ENCODE assay signal across 24 cellular contexts in genomic region chr4:102091656-102092055, GRCh38.
A peak's percentile ranks its signal among the peaks of the same experiment; 100 is the strongest.
DNase-seq lines count a peak whose midpoint lies in the region; ATAC-seq lines count a peak whose summit lies in the region.
"Had no signal": no experiment of that assay in that cellular context is flagged by ENCODE, and none has a peak within 500 bp of the region (broad histone marks: within the 10 kb centered on the region; RNA-seq: fewer than 3 reads in every experiment).

No MANE protein-coding gene starts in this region.

- no peak for ATAC-seq in GM19397 (IDR thresholded peaks at IDR 0.05; ENCODE audit: unreplicated experiment)
- ATAC-seq: A549; CD8-positive, alpha-beta T cell had no signal

- in situ Hi-C loops in G401 (cut with HindIII; ENCODE audit: low sequenced_read_pairs), result no loop called here

- DNase-seq in G401 (ENCODE audit: low spot score) (peak; percentile 61), cerebellar cortex (ENCODE audit: low spot score) (peak; percentile 54), NCI-H1930 (lab: John Stamatoyannopoulos, UW) (no peak)
- DNase-seq: 8988T; ACHN; AML-193; BE2C; Caco-2; Calu3; CD4-positive, alpha-beta memory T cell; CD4-positive, alpha-beta T cell; CD4-positive, CD25-positive, alpha-beta regulatory T cell; CD8-positive, alpha-beta memory T cell; CD8-positive, alpha-beta T cell; COR-L47; DMS 273 treated with DMSO at 0.1 percent for 48 hours; DMS153; DMS53; DMS79; DMS79 treated with DMSO at 0.1 percent for 48 hours; DND-41; EL had no signal

Comparison
In these comparisons a context has a peak if more than half of its experiments do, and no peak if none do; other contexts are left out.
1. DNase-seq: peak in G401 (single experiment) and cerebellar cortex (single experiment); none in NCI-H1930 (0 of 2).